In genomic region chr7:2269468-2270460, GRCh38 we compare ENCODE assay signal across 14 cellular contexts. TPM values are rescaled to one million over a fixed set of nuclear protein-coding genes. Genes with fewer than 3 reads are reported as not detected.
A peak's percentile ranks its signal among the peaks of the same experiment; 100 is the strongest.
DNase-seq lines count a peak whose midpoint lies in the region; ATAC-seq and TF ChIP-seq lines count a peak whose summit lies in the region.
"Had no signal": no experiment of that assay in that cellular context is flagged by ENCODE, and none has a peak within 500 bp of the region (broad histone marks: within the 10 kb centered on the region; RNA-seq: fewer than 3 reads in every experiment).

No MANE protein-coding gene starts in this region.

- ATAC-seq in GM18511 (IDR thresholded peaks at IDR 0.05; ENCODE audit: unreplicated experiment) (no peak), GM18505 (IDR thresholded peaks at IDR 0.05; ENCODE audit: unreplicated experiment) (no peak)

- no peak overlapping the region for H3K4me3 ChIP-seq in liver (ENCODE audit: low read depth in 1 of 3, low read length in 3 of 3)

- TF ChIP-seq CTCF in liver (IDR thresholded peaks at IDR 0.05; ENCODE audit: low read depth, low read length, missing input control) = no peak

- H3K9me3 ChIP-seq in liver (ENCODE audit: control insufficient read depth in 4 of 4, low read length in 3 of 4) = no peaks in the 10 kb centered on the region

- no peak overlapping the region for H3K27ac ChIP-seq in liver (ENCODE audit: low read depth in 1 of 2, low read length in 2 of 2)
- H3K27ac ChIP-seq: KMS-11 had no signal

- H3K4me1 ChIP-seq in liver (ENCODE audit: control insufficient read depth in 4 of 4, insufficient read depth in 4 of 4, low read length in 3 of 4) = no peaks in the 10 kb centered on the region

- TF ChIP-seq RAD21 in liver (IDR thresholded peaks at IDR 0.05) = no peak

- no peak overlapping the region for H3K9ac ChIP-seq in liver (ENCODE audit: low read depth in 1 of 2, low read length in 2 of 2)
- H3K9ac ChIP-seq: KMS-11 had no signal

- 83% methylated on average over 21 of the region's 21 CpGs for WGBS in liver

- DNase-seq in AG08395 (ENCODE audit: low spot score) = peak; percentile 62
- DNase-seq in HuH-7.5 (ENCODE audit: low spot score) = peak; percentile 58
- peak; percentile 69 for DNase-seq in cerebellum (ENCODE audit: low spot score)
- DNase-seq in SIG-M5 treated with dmso at 0.1 percent for 504 hours (lab: John Stamatoyannopoulos, UW; ENCODE audit: unreplicated experiment) = no peak
- no peak for DNase-seq in pons (ENCODE audit: low spot score)
- DNase-seq: ACHN, amniotic stem cell, DMS79 treated with DMSO at 0.1 percent for 48 hours, naive B cell, trophoblast cell had no signal

- H3K36me3 ChIP-seq in liver (ENCODE audit: control insufficient read depth in 4 of 4, insufficient read depth in 3 of 4, low read depth in 1 of 4, low read length in 3 of 4) = peaks cover 0 to 13% (median 7%) of the 10 kb centered on the region in 4 donors

- no peaks in the 10 kb centered on the region for H3K27me3 ChIP-seq in liver (ENCODE audit: control insufficient read depth in 4 of 4, insufficient read depth in 4 of 4, low read length in 3 of 4)

- no peak for TF ChIP-seq POLR2A in GM18505 (IDR thresholded peaks at IDR 0.05; ENCODE audit: borderline replicate concordance, extremely low read depth, insufficient read depth, insufficient read length)

TF ChIP-seq in liver, 16 proteins besides CTCF, POLR2A, EP300 and RAD21:
- no peak for TF ChIP-seq REST (IDR thresholded peaks at IDR 0.05)
- TF ChIP-seq NR2F2 (IDR thresholded peaks at IDR 0.05) = peak; percentile 26

RNA-seq across cellular contexts. Expression of gene NUDT1, which starts 27.7 kb away (rescaled TPM):
- total RNA-seq in cerebellum = 11.1 TPM
- 10 to 100 TPM in 1 of 2 donors, 1 to 10 TPM in 1; 1.0 to 22.3 TPM for total RNA-seq in liver
- 1 to 10 TPM; 2.3 to 3.9 TPM for polyA plus RNA-seq in liver

RNA-seq across cellular contexts. Expression of gene MRM2, which starts 27.8 kb away (rescaled TPM):
- total RNA-seq in cerebellum = 9.4 TPM
- 10 to 100 TPM; 11.4 to 12.3 TPM for total RNA-seq in liver
- 10 to 100 TPM in 1 of 2 donors, 1 to 10 TPM in 1; 9.7 to 14.9 TPM for polyA plus RNA-seq in liver

RNA-seq across cellular contexts. Expression of gene MAD1L1, which starts 37.0 kb away (rescaled TPM):
- total RNA-seq in cerebellum (25.0 TPM), liver (10 to 100 TPM; 12.8 to 20.7 TPM)
- 10 to 100 TPM; 12.9 to 20.1 TPM for polyA plus RNA-seq in liver

RNA-seq across cellular contexts. Expression of gene SNX8, which starts 44.5 kb away (rescaled TPM):
- total RNA-seq in cerebellum (9.9 TPM), liver (10 to 100 TPM; 10.7 to 20.8 TPM)
- polyA plus RNA-seq in liver = 10 to 100 TPM in 1 of 2 donors, 1 to 10 TPM in 1; 8.7 to 19.0 TPM

Comparison
In these comparisons a context has a peak if more than half of its experiments do, and no peak if none do; other contexts are left out.
1. DNase-seq: peak in AG08395 (single experiment), HuH-7.5 (single experiment) and cerebellum (single experiment); none in SIG-M5 treated with dmso at 0.1 percent for 504 hours (single experiment) and pons (single experiment).